In the genomic region with DNA sequence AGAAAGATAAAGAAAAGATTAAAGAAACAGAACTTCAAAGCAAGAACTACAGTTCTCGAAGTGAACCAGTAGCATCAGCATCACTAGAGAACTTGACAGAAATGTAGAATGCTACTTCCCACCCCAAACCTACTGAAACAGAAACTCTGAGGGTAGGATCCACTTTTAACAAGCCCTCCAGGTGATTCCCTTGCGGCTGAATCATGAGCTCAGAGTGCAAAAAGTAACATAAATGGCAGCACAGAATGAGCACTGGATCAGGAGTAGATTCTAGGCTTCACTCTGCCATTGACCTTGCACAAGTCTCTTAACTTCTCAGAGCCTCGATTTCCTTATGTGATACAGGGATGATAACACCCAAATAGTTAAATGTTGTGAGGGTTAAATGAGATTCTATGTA, we compare ENCODE assay signal across 25 cellular contexts. TPM values are rescaled to one million over a fixed set of nuclear protein-coding genes. Genes with fewer than 3 reads are reported as not detected.
DNase-seq lines count a peak whose midpoint lies in the region; ATAC-seq and TF ChIP-seq lines count a peak whose summit lies in the region.
"Had no signal": no experiment of that assay in that cellular context is flagged by ENCODE, and none has a peak within 500 bp of the region (broad histone marks: within the 10 kb centered on the region; RNA-seq: fewer than 3 reads in every experiment).

No MANE protein-coding gene starts in this region.

- no peak for DNase-seq in activated T-cell treated with anti-CD3 and anti-CD28 coated beads, Interleukin-2, amount 50 U/mL, for 4 hours
- DNase-seq in activated T-cell treated with anti-CD3 and anti-CD28 coated beads, Interleukin-2, amount 50 U/mL, for 1 hour, result no peak
- peak; percentile 42 for DNase-seq in GM13977 (ENCODE audit: low spot score)
- DNase-seq in Panc1 (ENCODE audit: low read depth, low spot score), result no peak
- DNase-seq in mesothelial cell of epicardium (ENCODE audit: low spot score in 2 of 2, unreplicated experiment in 2 of 2), result no peak
- no peak for DNase-seq in NCI-H146 treated with DMSO at 0.1 percent for 48 hours (lab: John Stamatoyannopoulos, UW; ENCODE audit: unreplicated experiment)
- DNase-seq in stomach, result no peak
- DNase-seq: cortex of kidney, DMS 273 treated with DMSO at 0.1 percent for 48 hours, glutamatergic neuron, H7, KG1, NCI-H187, NCI-H2227 treated with DMSO at 0.1 percent for 48 hours, NCI-H774, PC-3, SJCRH30, WERI-Rb-1 had no signal

- peak; percentile 89 to 94 for ATAC-seq in activated T-cell treated with anti-CD3 and anti-CD28 coated beads, Interleukin-2, amount 50 U/mL, for 4 hours
- no peak for ATAC-seq in Panc1
- ATAC-seq in GM21390 (IDR thresholded peaks at IDR 0.05; ENCODE audit: unreplicated experiment), result no peak
- ATAC-seq: PC-3, sciatic nerve had no signal

- POLR2A ChIA-PET in Panc1 (lab: Charles Lee), result no interaction called here

- H3K4me1 Mint-ChIP-seq in activated T-cell treated with anti-CD3 and anti-CD28 coated beads, Interleukin-2, amount 50 U/mL, for 4 hours (ENCODE audit: low read depth), result peaks cover 62% of the 10 kb centered on the region
- peaks cover 64% of the 10 kb centered on the region for H3K4me1 Mint-ChIP-seq in mesothelial cell of epicardium

- no peaks in the 10 kb centered on the region; the same call in 1 of the 2 replicates for H3K36me3 ChIP-seq in Panc1 (ENCODE audit: control insufficient read depth, insufficient read depth, low read length)
- no peaks in the 10 kb centered on the region for H3K36me3 ChIP-seq in stomach
- H3K36me3 ChIP-seq: SJCRH30, WERI-Rb-1 had no signal

- no peaks in the 10 kb centered on the region for H3K27me3 Mint-ChIP-seq in activated T-cell treated with anti-CD3 and anti-CD28 coated beads, Interleukin-2, amount 50 U/mL, for 4 hours (ENCODE audit: low read depth)
- H3K27me3 Mint-ChIP-seq in mesothelial cell of epicardium (ENCODE audit: low read depth), result no peaks in the 10 kb centered on the region
- H3K27me3 Mint-ChIP-seq: type B pancreatic cell had no signal

- no peak for TF ChIP-seq CTCF in GM13977 (IDR thresholded peaks at IDR 0.05; ENCODE audit: extremely low read depth, insufficient read depth, missing control alignments)
- TF ChIP-seq CTCF in Panc1 (IDR thresholded peaks at IDR 0.05), result no peak
- no peak for TF ChIP-seq CTCF in mesothelial cell of epicardium (IDR thresholded peaks at IDR 0.05; ENCODE audit: unreplicated experiment)
- TF ChIP-seq CTCF in stomach (IDR thresholded peaks at IDR 0.05), result no peak

- no TSS peak for BruUV-seq in Panc1 (replicated peaks; lab: Mats Ljungman, UMichigan)

- CTCF ChIA-PET in Panc1 (lab: Charles Lee), result no interaction called here

- H3K27ac ChIP-seq in Panc1 (ENCODE audit: low read length), result peak overlapping the region; percentile 59; the same call in 1 of the 2 replicates
- H3K27ac ChIP-seq in stomach, result no peak overlapping the region
- H3K27ac ChIP-seq: parathyroid adenoma, SJCRH30, WERI-Rb-1 had no signal

- no peak for TF ChIP-seq EP300 in stomach (IDR thresholded peaks at IDR 0.05)

- H3K4me1 ChIP-seq in Panc1 (ENCODE audit: control insufficient read depth, insufficient read depth, low read length), result peaks cover 52% of the 10 kb centered on the region
- peaks cover 15 to 77% (median 46%) of the 10 kb centered on the region in 4 donors for H3K4me1 ChIP-seq in stomach

- H3K9me3 Mint-ChIP-seq in activated T-cell treated with anti-CD3 and anti-CD28 coated beads, Interleukin-2, amount 50 U/mL, for 4 hours, result no peaks in the 10 kb centered on the region
- H3K9me3 Mint-ChIP-seq in mesothelial cell of epicardium, result no peaks in the 10 kb centered on the region
- H3K9me3 Mint-ChIP-seq: CD14-positive monocyte, nephron, type B pancreatic cell had no signal

- no peak overlapping the region for H3K4me3 Mint-ChIP-seq in activated T-cell treated with anti-CD3 and anti-CD28 coated beads, Interleukin-2, amount 50 U/mL, for 4 hours
- H3K4me3 Mint-ChIP-seq in mesothelial cell of epicardium, result no peak overlapping the region
- H3K4me3 Mint-ChIP-seq: CD14-positive monocyte, type B pancreatic cell had no signal

- in situ Hi-C loops in GM13977 (cut with MboI; ENCODE audit: low pct_unique_long_range_greater_than_20kb, low sequenced_read_pairs, unreplicated experiment), result no loop called here
- in situ Hi-C loops in Panc1 (cut with HindIII; ENCODE audit: low pct_unique_long_range_greater_than_20kb, low sequenced_read_pairs), result no loop called here

- peaks cover 4% of the 10 kb centered on the region for H3K36me3 Mint-ChIP-seq in activated T-cell treated with anti-CD3 and anti-CD28 coated beads, Interleukin-2, amount 50 U/mL, for 4 hours (ENCODE audit: insufficient read depth)
- H3K36me3 Mint-ChIP-seq in mesothelial cell of epicardium, result peaks cover 5% of the 10 kb centered on the region

- H3K4me3 ChIP-seq in Panc1 (ENCODE audit: low read depth in 2 of 2, low read length in 2 of 2), result no peak overlapping the region
- H3K4me3 ChIP-seq in stomach, result no peak overlapping the region
- H3K4me3 ChIP-seq: SJCRH30 had no signal

- WGBS in stomach, 5 donors, result 55 to 76% (median 66%) methylated on average over 3 of the region's 3 CpGs

- no peak for TF ChIP-seq POLR2A in stomach (IDR thresholded peaks at IDR 0.05)

- H3K27me3 ChIP-seq in Panc1 (ENCODE audit: control insufficient read depth, insufficient read depth, low read length), result no peaks in the 10 kb centered on the region
- no peaks in the 10 kb centered on the region for H3K27me3 ChIP-seq in stomach
- H3K27me3 ChIP-seq: SJCRH30 had no signal

- intact Hi-C loops in Panc1 (cut with micrococcal nuclease; ENCODE audit: unreplicated experiment), result no loop called here
- intact Hi-C loops in stomach (cut with DNase I; ENCODE audit: low total_unique reads), result no loop called here

- H3K27ac Mint-ChIP-seq in mesothelial cell of epicardium, result peak overlapping the region; percentile 67

- no peaks in the 10 kb centered on the region for H3K9me3 ChIP-seq in Panc1 (ENCODE audit: control insufficient read depth, insufficient read depth, low read depth, low read length)
- H3K9me3 ChIP-seq in stomach, result no peaks in the 10 kb centered on the region
- H3K9me3 ChIP-seq: SJCRH30 had no signal

RNA-seq across cellular contexts. Expression of gene TOM1L2, which starts 5.8 kb away (rescaled TPM):
- 1 to 10 TPM; 5.5 to 6.6 (median 5.5) TPM for total RNA-seq in activated T-cell treated with anti-CD3 and anti-CD28 coated beads, Interleukin-2, amount 50 U/mL, for 4 hours
- 45.2 TPM for total RNA-seq in Panc1 (2021; ENCODE audit: unreplicated experiment)
- polyA plus RNA-seq in Panc1 (2012; ENCODE audit: insufficient read length), result 39.0 TPM
- total RNA-seq in mesothelial cell of epicardium, result 122 to 126 TPM (median 123 TPM) in 3 replicates
- total RNA-seq in stomach, result 100 to 1,000 TPM in 1 of 5 donors, 10 to 100 TPM in 4; 33.8 to 154 (median 51.3) TPM
- 10 to 100 TPM; 13.3 to 24.2 (median 23.1) TPM for polyA plus RNA-seq in stomach

RNA-seq across cellular contexts. Expression of gene DRC3, which starts 6.3 kb away (rescaled TPM):
- 1 to 10 TPM in 1 of 3 donors, under 1 TPM in 2; 0.49 to 1.3 (median 0.55) TPM for total RNA-seq in activated T-cell treated with anti-CD3 and anti-CD28 coated beads, Interleukin-2, amount 50 U/mL, for 4 hours
- total RNA-seq in Panc1 (2021; ENCODE audit: unreplicated experiment) (3.6 TPM), mesothelial cell of epicardium (2.9 to 3.2 TPM (median 3.2 TPM) in 3 replicates), stomach (10 to 100 TPM in 1 of 5 donors, 1 to 10 TPM in 3, not detected in 1; 1.1 to 16.5 (median 2.2) TPM)
- polyA plus RNA-seq in Panc1 (2012; ENCODE audit: insufficient read length), result 3.7 TPM
- 1 to 10 TPM; 1.6 to 6.4 (median 1.7) TPM for polyA plus RNA-seq in stomach
- total RNA-seq: T-helper 1 cell treated with Interleukin-12 subunit alpha and Interleukin-12 subunit beta and Interleukin-4 antibody, amounts not matched to agents 30 ng/mL and 1 ng/mL, for 36 hours had no signal

Comparison
In these comparisons a context has a peak if more than half of its experiments do, and no peak if none do; other contexts are left out.
1. ATAC-seq: peak in activated T-cell treated with anti-CD3 and anti-CD28 coated beads, Interleukin-2, amount 50 U/mL, for 4 hours (2 of 2); none in Panc1 (single experiment) and GM21390 (single experiment).